ENCODE assay signal across 8 cellular contexts in genomic region chr2:160429248-160430000, GRCh38.
DNase-seq lines count a peak whose midpoint lies in the region; ATAC-seq, FAIRE-seq and TF ChIP-seq lines count a peak whose summit lies in the region.

No MANE protein-coding gene starts in this region.

- H3K36me3 ChIP-seq in SJCRH30 = no peaks in the 10 kb centered on the region
- no peaks in the 10 kb centered on the region for H3K36me3 ChIP-seq in neutrophil

- no peak for ATAC-seq in HG02588 (IDR thresholded peaks at IDR 0.05; ENCODE audit: unreplicated experiment)

- H3K4me1 Mint-ChIP-seq in T-helper 2 cell treated with Interferon-gamma antibody and Interleukin-4, amounts not matched to agents 5 μg/mL and 100 μg/mL, for 36 hours (ENCODE audit: low read depth) = peaks cover 53% of the 10 kb centered on the region

- FAIRE-seq in endometrium (lab: Jason Lieb, UNC) = peak; percentile 93

- TF ChIP-seq EP300 in Ishikawa (IDR thresholded peaks at IDR 0.05; ENCODE audit: borderline replicate concordance) = no peak

- H3K4me1 ChIP-seq in SJCRH30 (peaks cover 25% of the 10 kb centered on the region), neutrophil (ENCODE audit: control insufficient read depth in 1 of 2, insufficient read depth in 1 of 2, low read depth in 1 of 2, low read length in 1 of 2) (peaks cover 17 to 18% of the 10 kb centered on the region in 2 experiments)

- peak overlapping the region; percentile 85; the same call in 1 of the 2 replicates for H3K27ac ChIP-seq in SJCRH30
- no peak overlapping the region for H3K27ac ChIP-seq in neutrophil

- no peaks in the 10 kb centered on the region for H3K27me3 ChIP-seq in SJCRH30
- H3K27me3 ChIP-seq in neutrophil = no peaks in the 10 kb centered on the region

- H3K36me3 Mint-ChIP-seq in T-helper 2 cell treated with Interferon-gamma antibody and Interleukin-4, amounts not matched to agents 5 μg/mL and 100 μg/mL, for 36 hours (ENCODE audit: low read depth) = peaks cover 29% of the 10 kb centered on the region

- H3K27ac Mint-ChIP-seq in T-helper 2 cell treated with Interferon-gamma antibody and Interleukin-4, amounts not matched to agents 5 μg/mL and 100 μg/mL, for 36 hours = no peak overlapping the region

- H3K9me3 ChIP-seq in SJCRH30 (replicated peaks) (no peaks in the 10 kb centered on the region), neutrophil (no peaks in the 10 kb centered on the region)

- TF ChIP-seq CTCF in neutrophil (IDR thresholded peaks at IDR 0.05) = peak; percentile 16

- H3K4me3 ChIP-seq in SJCRH30 (no peak overlapping the region), neutrophil (ENCODE audit: low read depth in 1 of 2, low read length in 1 of 2) (no peak overlapping the region)

- H3K4me3 Mint-ChIP-seq in T-helper 2 cell treated with Interferon-gamma antibody and Interleukin-4, amounts not matched to agents 5 μg/mL and 100 μg/mL, for 36 hours = no peak overlapping the region

- H3K9me3 Mint-ChIP-seq in T-helper 2 cell treated with Interferon-gamma antibody and Interleukin-4, amounts not matched to agents 5 μg/mL and 100 μg/mL, for 36 hours = peaks cover 12% of the 10 kb centered on the region

- H3K27me3 Mint-ChIP-seq in T-helper 2 cell treated with Interferon-gamma antibody and Interleukin-4, amounts not matched to agents 5 μg/mL and 100 μg/mL, for 36 hours (ENCODE audit: low read depth) = no peaks in the 10 kb centered on the region

- peak; percentile 10 for DNase-seq in NCI-H2107 treated with DMSO at 0.1 percent for 48 hours (lab: John Stamatoyannopoulos, UW; ENCODE audit: unreplicated experiment)
- no peak for DNase-seq in NCI-H2107 (lab: John Stamatoyannopoulos, UW)
- peak in 1 of 2 experiments; percentile 64 for DNase-seq in SJCRH30
- no peak for DNase-seq in T-helper 2 cell treated with Interferon-gamma antibody and Interleukin-4, amounts not matched to agents 5 μg/mL and 100 μg/mL, for 36 hours (ENCODE audit: low spot score)

- peak; percentile 33 for TF ChIP-seq RAD21 in Ishikawa (IDR thresholded peaks at IDR 0.05; ENCODE audit: low read depth)

TF ChIP-seq in Ishikawa, 13 proteins besides CTCF, POLR2A, EP300 and RAD21:
- TF ChIP-seq FOXM1 (IDR thresholded peaks at IDR 0.05; ENCODE audit: borderline replicate concordance, low read depth) = no peak
- no peak for TF ChIP-seq TEAD4 (IDR thresholded peaks at IDR 0.05)
- TF ChIP-seq CREB1 (IDR thresholded peaks at IDR 0.05; ENCODE audit: low read depth) = no peak
- no peak for TF ChIP-seq ZBTB7A (IDR thresholded peaks at IDR 0.05; ENCODE audit: low read depth)
- TF ChIP-seq NFIC (IDR thresholded peaks at IDR 0.05) = no peak
- TF ChIP-seq REST (IDR thresholded peaks at IDR 0.05; ENCODE audit: low read depth) = no peak
- no peak for TF ChIP-seq TAF1 (IDR thresholded peaks at IDR 0.05; ENCODE audit: low read depth)
TF ChIP-seq in Ishikawa: peak in this region for 0.
